7 cellular contexts compared by ENCODE assay signal in genomic region chr2:121648206-121648605, GRCh38. TPM values are rescaled to one million over a fixed set of nuclear protein-coding genes. Genes with fewer than 3 reads are reported as not detected.
DNase-seq lines count a peak whose midpoint lies in the region; ATAC-seq and TF ChIP-seq lines count a peak whose summit lies in the region.

No MANE protein-coding gene starts in this region.

- TF ChIP-seq CTCF in breast epithelium (IDR thresholded peaks at IDR 0.05) (no peak), mucosa of descending colon (IDR thresholded peaks at IDR 0.05) (no peak)

- intact Hi-C loops in breast epithelium (cut with DNase I; ENCODE audit: low total_unique reads), result no loop called here
- intact Hi-C loops in mucosa of descending colon (cut with DNase I, micrococcal nuclease), result loop anchor here in 1 of 2 donors (10.0 kb wide), 1 partner anchor 113 kb away; the partner anchor contains the start of gene RNU4ATAC

- no peaks in the 10 kb centered on the region for H3K9me3 ChIP-seq in breast epithelium
- H3K9me3 ChIP-seq in mucosa of descending colon, result no peaks in the 10 kb centered on the region

- H3K36me3 ChIP-seq in breast epithelium, result no peaks in the 10 kb centered on the region
- no peaks in the 10 kb centered on the region for H3K36me3 ChIP-seq in mucosa of descending colon (ENCODE audit: low read depth)

- H3K4me1 ChIP-seq in breast epithelium (no peaks in the 10 kb centered on the region), mucosa of descending colon (ENCODE audit: low read depth) (peaks cover 22% of the 10 kb centered on the region)

- DNase-seq in Jurkat, Clone E6-1 (ENCODE audit: low read depth, low spot score), result no peak
- DNase-seq in breast epithelium (ENCODE audit: low spot score in 2 of 2), result no peak
- peak in 1 of 3 donors; percentile 5 for DNase-seq in mucosa of descending colon
- DNase-seq in LoVo (ENCODE audit: low spot score), result no peak
- DNase-seq in NCI-H226, result no peak
- no peak for DNase-seq in activated gamma-delta T cell (lab: John Stamatoyannopoulos, UW)

- H3K4me3 ChIP-seq in Jurkat, Clone E6-1 (ENCODE audit: low read length), result peak overlapping the region; percentile 78
- H3K4me3 ChIP-seq in breast epithelium, result peak overlapping the region; percentile 83 to 95 (median 94)
- H3K4me3 ChIP-seq in mucosa of descending colon, result peak overlapping the region; percentile 95

- ATAC-seq in GM18511 (IDR thresholded peaks at IDR 0.05; ENCODE audit: unreplicated experiment) (peak; percentile 4), mucosa of descending colon (no peak)

- no peak for TF ChIP-seq POLR2A in breast epithelium (IDR thresholded peaks at IDR 0.05)

- no peaks in the 10 kb centered on the region for H3K27me3 ChIP-seq in breast epithelium

- peak overlapping the region; percentile 96 to 98 for H3K27ac ChIP-seq in breast epithelium

RNA-seq across cellular contexts. Expression of gene CLASP1, which starts 1.1 kb away (rescaled TPM):
- polyA plus RNA-seq in Jurkat, Clone E6-1 (2012; ENCODE audit: insufficient read depth, insufficient read length), result 18.1 TPM
- 100 to 1,000 TPM in 1 of 3 donors, 10 to 100 TPM in 2; 80.3 to 106 (median 98.7) TPM for total RNA-seq in breast epithelium
- total RNA-seq in mucosa of descending colon, result 10 to 100 TPM; 30.0 to 64.6 (median 35.1) TPM
